ENCODE assay signal across 8 cellular contexts in the genomic region with DNA sequence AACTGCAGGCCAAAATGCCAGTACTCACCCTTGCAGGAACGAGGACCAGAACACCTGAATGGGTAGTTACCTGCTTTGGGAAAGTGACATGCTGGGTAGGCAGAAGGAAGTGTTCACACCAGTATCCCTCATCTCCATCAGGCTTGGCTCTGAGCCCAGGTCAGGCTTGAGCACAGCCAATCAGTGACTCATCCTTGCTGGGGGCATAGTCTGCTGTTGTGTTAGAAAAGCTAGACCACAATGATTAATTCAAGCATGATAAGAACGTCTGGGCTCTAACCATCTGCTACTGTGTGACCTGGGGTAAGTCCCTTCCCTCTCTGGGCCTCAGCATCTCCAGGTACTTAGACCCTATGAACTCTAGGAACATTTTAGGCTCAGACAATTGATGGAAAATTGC.
DNase-seq lines count a peak whose midpoint lies in the region; ATAC-seq, FAIRE-seq and TF ChIP-seq lines count a peak whose summit lies in the region.

No MANE protein-coding gene starts in this region.

- no peak overlapping the region for H3K9ac ChIP-seq in K562 (ENCODE audit: insufficient read depth in 1 of 2, low read depth in 2 of 2, low read length in 2 of 2)

- WGBS in K562 (ENCODE audit: insufficient coverage, low coverage, missing lambda C conversion rate) = 0% methylated on average over 1 of the region's 2 CpGs

- no TSS peak for BruUV-seq in K562 (replicated peaks; lab: Mats Ljungman, UMichigan)

- H3K4me2 ChIP-seq in K562 (ENCODE audit: insufficient read depth, low read length) = no peak overlapping the region

- no peaks in the 10 kb centered on the region for H3K79me2 ChIP-seq in K562 (ENCODE audit: control insufficient read depth, insufficient read depth, low read length)

- CTCF ChIA-PET in K562 (lab: Yijun Ruan, JAX; ENCODE audit: low intra/inter-chr PET ratio) = no interaction called here
- CTCF ChIA-PET in activated CD8-positive, alpha-beta T cell treated with anti-CD3 and anti-CD28 coated beads for 36 hours (lab: Charles Lee) = no interaction called here

- H3K36me3 Mint-ChIP-seq in activated CD8-positive, alpha-beta T cell treated with anti-CD3 and anti-CD28 coated beads for 36 hours (ENCODE audit: low read depth) = no peaks in the 10 kb centered on the region

- no peaks in the 10 kb centered on the region for H3K9me3 ChIP-seq in MG63
- no peaks in the 10 kb centered on the region for H3K9me3 ChIP-seq in K562 (replicated peaks; ENCODE audit: control insufficient read depth, insufficient read depth, low read depth, low read length)

- in situ Hi-C loops in ACHN (cut with HindIII; ENCODE audit: low pct_ligation_motif_present, low pct_unique_long_range_greater_than_20kb, low sequenced_read_pairs) (no loop called here), K562 (cut with MboI) (no loop called here)

- POLR2A ChIA-PET in K562 (lab: Yijun Ruan, JAX) = no interaction called here
- POLR2A ChIA-PET in activated CD8-positive, alpha-beta T cell treated with anti-CD3 and anti-CD28 coated beads for 36 hours (lab: Charles Lee) = no interaction called here

- H3K4me1 ChIP-seq in K562 (replicated peaks in 1 of 2; ENCODE audit: control insufficient read depth in 2 of 2, insufficient read depth in 2 of 2, low read length in 2 of 2) = no peaks in the 10 kb centered on the region

- TF ChIP-seq CTCF in K562 (IDR thresholded peaks at IDR 0.05 in 2 of 3, conservative IDR thresholded peaks at IDR 0.05 in 1 of 3; ENCODE audit: insufficient read depth in 2 of 3, low read depth in 1 of 3, low read length in 3 of 3) = no peak
- TF ChIP-seq CTCF in activated CD8-positive, alpha-beta T cell treated with anti-CD3 and anti-CD28 coated beads for 36 hours (IDR thresholded peaks at IDR 0.05) = no peak

- peak; percentile 97 for DNase-seq in ACHN
- DNase-seq in MG63 = peak; percentile 84
- DNase-seq in K562 (ENCODE audit: extremely low read depth in 1 of 4, low spot score in 3 of 4) = peak in 1 of 4 experiments; percentile 2
- peak; percentile 29 to 44 for DNase-seq in left colon
- no peak for DNase-seq in activated CD8-positive, alpha-beta T cell treated with anti-CD3 and anti-CD28 coated beads for 36 hours
- DNase-seq in NCI-H2081 treated with DMSO at 0.1 percent for 48 hours (lab: John Stamatoyannopoulos, UW) = no peak
- DNase-seq in NCI-H2227 (lab: John Stamatoyannopoulos, UW; ENCODE audit: unreplicated experiment) = no peak
- no peak for DNase-seq in GOT3 (lab: John Stamatoyannopoulos, UW)

- no peak for TF ChIP-seq EP300 in K562 (IDR thresholded peaks at IDR 0.05; ENCODE audit: low read length)

- ATAC-seq in K562 (no peak), left colon (no peak)
- no peak for ATAC-seq in activated CD8-positive, alpha-beta T cell treated with anti-CD3 and anti-CD28 coated beads for 36 hours

- H3K9me1 ChIP-seq in K562 (ENCODE audit: control insufficient read depth, insufficient read depth, low read length) = no peaks in the 10 kb centered on the region

- H3K9me3 Mint-ChIP-seq in activated CD8-positive, alpha-beta T cell treated with anti-CD3 and anti-CD28 coated beads for 36 hours = peaks cover 3% of the 10 kb centered on the region

- no peak overlapping the region for H3K4me3 ChIP-seq in MG63
- no peak overlapping the region for H3K4me3 ChIP-seq in K562

- no peak for TF ChIP-seq RAD21 in K562 (CRISPR knock-in tag; conservative IDR thresholded peaks at IDR 0.05 in 1 of 2, IDR thresholded peaks at IDR 0.05 in 1 of 2)

- intact Hi-C loops in K562 (cut with micrococcal nuclease) (no loop called here), left colon (cut with DNase I, micrococcal nuclease) (no loop called here)
- intact Hi-C loops in activated CD8-positive, alpha-beta T cell treated with anti-CD3 and anti-CD28 coated beads for 36 hours (cut with micrococcal nuclease) = no loop called here

- H3K27ac ChIP-seq in K562 (ENCODE audit: extremely low read depth, low read depth, low read length) = no peak overlapping the region

- H3K27me3 ChIP-seq in MG63 = no peaks in the 10 kb centered on the region
- H3K27me3 ChIP-seq in K562 (ENCODE audit: control insufficient read depth in 2 of 2, insufficient read depth in 2 of 2, low read length in 2 of 2) = no peaks in the 10 kb centered on the region

- no peak overlapping the region for H3K4me3 Mint-ChIP-seq in activated CD8-positive, alpha-beta T cell treated with anti-CD3 and anti-CD28 coated beads for 36 hours

- FAIRE-seq in K562 (lab: Jason Lieb, UNC) = no peak

- no peaks in the 10 kb centered on the region for H3K4me1 Mint-ChIP-seq in activated CD8-positive, alpha-beta T cell treated with anti-CD3 and anti-CD28 coated beads for 36 hours (ENCODE audit: low read depth)

- H3K36me3 ChIP-seq in MG63 (no peaks in the 10 kb centered on the region), K562 (ENCODE audit: control insufficient read depth, insufficient read depth, low read length) (no peaks in the 10 kb centered on the region)

- H4K20me1 ChIP-seq in K562 (replicated peaks; ENCODE audit: control insufficient read depth, insufficient read depth, low read length) = no peaks in the 10 kb centered on the region

- no peak overlapping the region for H3K27ac Mint-ChIP-seq in activated CD8-positive, alpha-beta T cell treated with anti-CD3 and anti-CD28 coated beads for 36 hours

- peaks cover 4% of the 10 kb centered on the region for H3K27me3 Mint-ChIP-seq in activated CD8-positive, alpha-beta T cell treated with anti-CD3 and anti-CD28 coated beads for 36 hours

- no peak for TF ChIP-seq POLR2A in K562 (conservative IDR thresholded peaks at IDR 0.05)

- no peak overlapping the region for H2AFZ ChIP-seq in K562 (ENCODE audit: low read depth, low read length)

TF ChIP-seq in K562, 482 proteins besides CTCF, POLR2A, EP300 and RAD21:
- TF ChIP-seq NFIC (IDR thresholded peaks at IDR 0.05) (peak; percentile 22; the same call in 1 of the 2 replicates), NR1H2 (CRISPR knock-in tag; IDR thresholded peaks at IDR 0.05) (no peak)

Comparison
In these comparisons a context has a peak if more than half of its experiments do, and no peak if none do; other contexts are left out.
1. DNase-seq: peak in ACHN (single experiment), MG63 (single experiment) and left colon (2 of 2); none in activated CD8-positive, alpha-beta T cell treated with anti-CD3 and anti-CD28 coated beads for 36 hours (single experiment), NCI-H2081 treated with DMSO at 0.1 percent for 48 hours (single experiment), NCI-H2227 (single experiment) and GOT3 (single experiment).